24 cellular contexts compared by ENCODE assay signal in the genomic region with DNA sequence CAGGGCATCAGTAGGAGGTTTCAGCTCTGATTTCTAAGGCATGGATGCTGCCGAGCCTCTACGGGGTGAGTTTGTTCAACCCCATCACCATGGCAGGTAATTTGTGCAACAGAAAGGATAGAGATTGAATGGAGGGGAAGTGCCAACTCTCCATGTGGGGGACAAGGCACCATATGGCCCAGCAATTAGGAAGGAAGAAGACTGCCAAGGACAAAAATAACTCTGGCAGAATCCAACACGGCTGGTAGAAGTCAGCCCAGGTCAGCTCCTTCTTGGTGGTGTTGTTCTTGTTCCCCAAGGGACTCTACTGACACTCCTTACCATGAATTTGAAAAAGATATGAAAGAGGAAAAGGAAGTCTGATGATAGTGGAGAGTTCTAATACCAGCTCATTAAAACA.
DNase-seq lines count a peak whose midpoint lies in the region; ATAC-seq, FAIRE-seq and TF ChIP-seq lines count a peak whose summit lies in the region.
"Had no signal": no experiment of that assay in that cellular context is flagged by ENCODE, and none has a peak within 500 bp of the region (broad histone marks: within the 10 kb centered on the region; RNA-seq: fewer than 3 reads in every experiment).

No MANE protein-coding gene starts in this region.

- no peaks in the 10 kb centered on the region for H3K4me1 ChIP-seq in PC-3 (ENCODE audit: insufficient read depth, low read length)
- H3K4me1 ChIP-seq: Caco-2 had no signal

- CTCF ChIA-PET in PC-3 (lab: Charles Lee): no interaction called here

- no peak overlapping the region for H2AFZ ChIP-seq in PC-3 (ENCODE audit: low read length)

- DNase-seq in NCI-H2081 (lab: John Stamatoyannopoulos, UW) (peak; percentile 29 to 48), NCI-H2081 treated with DMSO at 0.1 percent for 48 hours (lab: John Stamatoyannopoulos, UW) (no peak), NCI-H1694 (lab: John Stamatoyannopoulos, UW) (peak; percentile 39), cerebellar cortex (ENCODE audit: low spot score) (peak; percentile 95), myocyte (ENCODE audit: low read depth) (peak; percentile 23), PC-3 (no peak), D721Med (ENCODE audit: insufficient read length, low spot score) (no peak), H7 (no peak)
- DNase-seq: 8988T; Caco-2; CD4-positive, alpha-beta T cell; DMS79; HFFc6; IMR-90; Karpas-422; MG63; NCI-H1048; NCI-H146; NCI-H345; NCI-H526 treated with DMSO at 0.1 percent for 48 hours; NK-92 treated with Interleukin-12 subunit alpha and Interleukin-12 subunit beta, amount 100 ng/mL, for 24 hours; T-helper 1 cell had no signal

- no peaks in the 10 kb centered on the region for H4K20me1 ChIP-seq in PC-3 (ENCODE audit: low read length)

- POLR2A ChIA-PET in PC-3 (lab: Charles Lee; ENCODE audit: unreplicated experiment): no interaction called here

- H3K27me3 ChIP-seq in PC-3 (ENCODE audit: low read length) (no peaks in the 10 kb centered on the region), H7 (ENCODE audit: control insufficient read depth, insufficient read depth, low read length) (no peaks in the 10 kb centered on the region)
- H3K27me3 ChIP-seq: MG63 had no signal

- H3K9me2 ChIP-seq in PC-3 (replicated peaks; ENCODE audit: low read length): no peaks in the 10 kb centered on the region

- intact Hi-C loops in PC-3 (cut with micrococcal nuclease): no loop called here

- no peak overlapping the region for H3K27ac ChIP-seq in PC-3 (ENCODE audit: low read length)
- H3K27ac ChIP-seq: HL-60 had no signal

- H3K36me3 ChIP-seq in PC-3 (ENCODE audit: low read depth, low read length): no peaks in the 10 kb centered on the region
- no peaks in the 10 kb centered on the region for H3K36me3 ChIP-seq in H7 (replicated peaks; ENCODE audit: control insufficient read depth, insufficient read depth, low read length)
- H3K36me3 ChIP-seq: MG63 had no signal

- BruUV-seq in PC-3 (replicated peaks; lab: Mats Ljungman, UMichigan): no TSS peak

- no peak for FAIRE-seq in D721Med (lab: Jason Lieb, UNC)
- FAIRE-seq: H54 had no signal

- no peak overlapping the region for H3K9ac ChIP-seq in PC-3 (ENCODE audit: low read length)

- no peak overlapping the region for H3K4me3 ChIP-seq in PC-3 (ENCODE audit: low read length)
- no peak overlapping the region for H3K4me3 ChIP-seq in H7 (ENCODE audit: insufficient read depth, low read depth, low read length)
- H3K4me3 ChIP-seq: MG63 had no signal

- no peaks in the 10 kb centered on the region for H3K9me3 ChIP-seq in PC-3 (ENCODE audit: low read length)
- H3K9me3 ChIP-seq: Caco-2, MG63 had no signal

- no peaks in the 10 kb centered on the region for H3K79me2 ChIP-seq in PC-3 (ENCODE audit: low read length)

- H3K4me2 ChIP-seq in PC-3 (ENCODE audit: low read length): no peak overlapping the region

- H3F3A ChIP-seq in PC-3 (ENCODE audit: low read length, unreplicated experiment): no peaks in the 10 kb centered on the region

- TF ChIP-seq CTCF in PC-3 (conservative IDR thresholded peaks at IDR 0.05; ENCODE audit: low read depth, low read length) (no peak), D721Med (IDR thresholded peaks at IDR 0.05; ENCODE audit: insufficient read depth, missing control alignments) (no peak)

- no peak for ATAC-seq in PC-3

Comparison
In these comparisons a context has a peak if more than half of its experiments do, and no peak if none do; other contexts are left out.
1. DNase-seq: peak in NCI-H2081 (2 of 2), NCI-H1694 (single experiment), cerebellar cortex (single experiment) and myocyte (single experiment); none in NCI-H2081 treated with DMSO at 0.1 percent for 48 hours (single experiment), PC-3 (single experiment), D721Med (single experiment) and H7 (single experiment).